ENCODE assay signal across 10 cellular contexts in the genomic region with DNA sequence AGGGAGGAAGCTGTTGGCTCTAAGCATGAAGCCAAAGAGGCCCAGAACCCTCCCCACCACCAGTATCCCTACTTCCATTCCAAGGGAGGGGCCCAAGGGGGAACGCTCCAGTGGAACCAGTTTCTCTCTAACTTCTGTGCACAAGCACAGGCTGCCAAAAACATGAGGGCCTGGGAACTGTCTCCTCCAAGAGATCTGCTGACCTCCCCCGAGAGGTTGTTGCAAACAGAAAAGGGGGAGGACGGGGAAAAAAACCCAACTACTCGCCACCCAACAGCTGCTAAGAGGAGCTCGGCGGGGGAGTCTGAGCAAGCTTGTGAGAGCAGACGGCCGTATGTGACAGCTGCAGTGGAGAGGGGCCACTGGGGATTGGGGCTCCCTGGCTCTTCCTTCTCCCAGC. TPM values are rescaled to one million over a fixed set of nuclear protein-coding genes. Genes with fewer than 3 reads are reported as not detected.
DNase-seq lines count a peak whose midpoint lies in the region; ATAC-seq and TF ChIP-seq lines count a peak whose summit lies in the region.
"Had no signal": no experiment of that assay in that cellular context is flagged by ENCODE, and none has a peak within 500 bp of the region (broad histone marks: within the 10 kb centered on the region; RNA-seq: fewer than 3 reads in every experiment).

No MANE protein-coding gene starts in this region.

- peaks cover 81% of the 10 kb centered on the region for H3K36me3 Mint-ChIP-seq in effector memory CD8-positive, alpha-beta T cell (ENCODE audit: insufficient read depth)

- H3K27me3 ChIP-seq in muscle layer of duodenum (ENCODE audit: low read depth, low read length): no peaks in the 10 kb centered on the region
- no peaks in the 10 kb centered on the region for H3K27me3 ChIP-seq in transverse colon

- WGBS in transverse colon (ENCODE audit: low coverage in 1 of 2), 2 donors: 31 to 70% methylated on average over 7 to 8 of the region's 8 CpGs

- no peak overlapping the region for H3K4me3 Mint-ChIP-seq in effector memory CD8-positive, alpha-beta T cell

- H3K9me3 ChIP-seq in muscle layer of duodenum (ENCODE audit: control insufficient read depth in 1 of 2, low read length in 2 of 2) (no peaks in the 10 kb centered on the region), transverse colon (no peaks in the 10 kb centered on the region)

- in situ Hi-C loops in transverse colon (cut with MboI; ENCODE audit: low pct_ligation_motif_present in 1 of 4, low pct_unique_long_range_greater_than_20kb in 1 of 4, low sequenced_read_pairs in 3 of 4): loop anchor here in 1 of 4 donors (25.0 kb wide), 1 partner anchor 311 kb away; a partner anchor contains a TSS

- H3K4me3 ChIP-seq in muscle layer of duodenum (ENCODE audit: low read depth in 1 of 2, low read length in 2 of 2) (peak overlapping the region in 1 of 2 donors; percentile 27), transverse colon (no peak overlapping the region)
- H3K4me3 ChIP-seq: SK-N-MC had no signal

- no peak for TF ChIP-seq EP300 in transverse colon (IDR thresholded peaks at IDR 0.05; ENCODE audit: low read depth)

- no peaks in the 10 kb centered on the region for H3K9me3 Mint-ChIP-seq in effector memory CD8-positive, alpha-beta T cell

- no peaks in the 10 kb centered on the region for H3K27me3 Mint-ChIP-seq in effector memory CD8-positive, alpha-beta T cell

- H3K36me3 ChIP-seq in muscle layer of duodenum (ENCODE audit: control insufficient read depth in 1 of 2, insufficient read depth in 2 of 2, low read length in 2 of 2) (peaks cover 12 to 27% of the 10 kb centered on the region in 2 donors), transverse colon (peaks cover 0 to 7% (median 2%) of the 10 kb centered on the region in 4 donors)

- TF ChIP-seq POLR2A in transverse colon (IDR thresholded peaks at IDR 0.05): no peak

- peaks cover 29 to 37% of the 10 kb centered on the region in 2 donors for H3K4me1 Mint-ChIP-seq in effector memory CD8-positive, alpha-beta T cell (ENCODE audit: low read depth in 2 of 2)

- H3K4me1 ChIP-seq in muscle layer of duodenum (ENCODE audit: control insufficient read depth in 1 of 2, insufficient read depth in 2 of 2, low read length in 2 of 2) (peaks cover 20 to 54% of the 10 kb centered on the region in 2 donors), transverse colon (peaks cover 6 to 32% (median 12%) of the 10 kb centered on the region in 4 donors)

- TF ChIP-seq CTCF in transverse colon (IDR thresholded peaks at IDR 0.05): no peak

- peak overlapping the region; percentile 90 to 93 for H3K27ac Mint-ChIP-seq in effector memory CD8-positive, alpha-beta T cell

- DNase-seq in NCI-H2227 (lab: John Stamatoyannopoulos, UW; ENCODE audit: unreplicated experiment) (peak; percentile 8), NCI-H2227 treated with DMSO at 0.1 percent for 48 hours (lab: John Stamatoyannopoulos, UW) (no peak), transverse colon (peak; percentile 35), NCI-H1105 treated with DMSO at 0.1 percent for 48 hours (lab: John Stamatoyannopoulos, UW) (no peak), HK-2 (ENCODE audit: unreplicated experiment) (no peak), posterior vena cava (ENCODE audit: low spot score) (no peak)
- DNase-seq in effector memory CD8-positive, alpha-beta T cell: no peak
- DNase-seq: NCI-H1436 had no signal

- intact Hi-C loops in transverse colon (cut with DNase I; ENCODE audit: low total_unique reads): no loop called here
- intact Hi-C loops in posterior vena cava (cut with DNase I): no loop called here

- H3K27ac ChIP-seq in muscle layer of duodenum (ENCODE audit: low read length) (peak overlapping the region; percentile 56), transverse colon (peak overlapping the region; percentile 53 to 79 (median 70))
- H3K27ac ChIP-seq: SK-N-MC had no signal

- ATAC-seq in effector memory CD8-positive, alpha-beta T cell (replicated peaks): no peak

RNA-seq across cellular contexts. Expression of a gene that starts 15.7 kb away (rescaled TPM):
- total RNA-seq in transverse colon: 10 to 100 TPM; 23.5 to 73.3 (median 56.2) TPM
- 10 to 100 TPM; 28.1 to 33.3 TPM for total RNA-seq in posterior vena cava

RNA-seq across cellular contexts. Expression of a gene that starts 40.5 kb away (rescaled TPM):
- 10 to 100 TPM in 2 of 4 donors, 1 to 10 TPM in 2; 8.6 to 14.6 (median 10.7) TPM for total RNA-seq in transverse colon
- total RNA-seq in posterior vena cava: 10 to 100 TPM in 1 of 2 donors, 1 to 10 TPM in 1; 6.5 to 11.1 TPM

RNA-seq across cellular contexts. Expression of a gene that starts 45.5 kb away (rescaled TPM):
- 100 to 1,000 TPM in 1 of 4 donors, 10 to 100 TPM in 3; 75.6 to 352 (median 95.3) TPM for total RNA-seq in transverse colon
- total RNA-seq in posterior vena cava: 100 to 1,000 TPM; 117 to 130 TPM

Comparison
In these comparisons a context has a peak if more than half of its experiments do, and no peak if none do; other contexts are left out.
1. DNase-seq: peak in NCI-H2227 (single experiment) and transverse colon (single experiment); none in NCI-H2227 treated with DMSO at 0.1 percent for 48 hours (single experiment), effector memory CD8-positive, alpha-beta T cell (0 of 3), NCI-H1105 treated with DMSO at 0.1 percent for 48 hours (single experiment), HK-2 (single experiment) and posterior vena cava (single experiment).